Comparison of ENCODE assay signal across 19 cellular contexts in the genomic region with DNA sequence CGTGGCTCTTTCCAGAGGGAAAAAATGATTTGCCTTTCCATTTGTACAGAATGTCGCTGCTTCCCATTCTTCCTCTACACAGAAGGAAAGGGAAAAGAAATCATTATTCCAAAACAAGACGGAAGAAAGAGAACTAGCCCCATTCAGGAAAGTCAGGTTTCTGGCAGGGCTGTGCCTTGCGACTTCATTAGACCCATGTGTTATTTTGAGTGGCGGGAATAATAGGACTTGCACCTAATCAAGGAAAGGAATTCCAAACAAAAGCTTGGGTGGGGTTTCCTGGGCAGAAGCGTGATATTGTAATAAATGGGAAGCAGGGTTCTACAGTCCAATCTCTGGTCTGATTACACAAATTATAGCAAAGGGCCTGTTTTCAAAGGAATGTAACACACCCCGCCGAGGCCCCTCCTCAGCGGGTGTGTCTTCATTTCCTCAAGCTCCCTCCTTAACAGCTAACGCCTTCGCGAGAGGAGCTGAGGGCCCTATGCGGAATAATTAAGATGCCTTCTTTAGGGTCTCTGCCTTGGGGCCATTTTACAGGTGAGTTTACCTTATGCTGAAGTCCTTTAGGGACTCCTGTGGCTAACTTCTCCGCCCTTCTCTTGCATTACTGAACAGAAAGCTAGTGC.
DNase-seq lines count a peak whose midpoint lies in the region; ATAC-seq and TF ChIP-seq lines count a peak whose summit lies in the region.
"Had no signal": no experiment of that assay in that cellular context is flagged by ENCODE, and none has a peak within 500 bp of the region (broad histone marks: within the 10 kb centered on the region; RNA-seq: fewer than 3 reads in every experiment).

No MANE protein-coding gene starts in this region.

- H3K27ac ChIP-seq in Peyer's patch (peak overlapping the region in 3 of 4 donors; percentile 40 to 68 (median 64)), heart right ventricle (peak overlapping the region in 8 of 10 donors; percentile 11 to 70 (median 56)), transverse colon (peak overlapping the region; percentile 67 to 86 (median 79))
- H3K27ac ChIP-seq in CD4-positive, alpha-beta memory T cell (ENCODE audit: low read depth, low read length), result no peak overlapping the region
- H3K27ac ChIP-seq: neutrophil, skin epidermis, testis had no signal

- no peaks in the 10 kb centered on the region for H3K9me3 ChIP-seq in Peyer's patch
- no peaks in the 10 kb centered on the region for H3K9me3 ChIP-seq in heart right ventricle
- no peaks in the 10 kb centered on the region for H3K9me3 ChIP-seq in mucosa of stomach (ENCODE audit: control insufficient read depth, low read length)
- H3K9me3 ChIP-seq in transverse colon, result no peaks in the 10 kb centered on the region
- H3K9me3 ChIP-seq in BE2C, result no peaks in the 10 kb centered on the region
- H3K9me3 ChIP-seq in CD4-positive, alpha-beta memory T cell (ENCODE audit: control insufficient read depth in 1 of 2, low read length in 2 of 2), result no peaks in the 10 kb centered on the region
- H3K9me3 ChIP-seq: neutrophil, testis had no signal

- peak in 2 of 3 donors; percentile 64 to 69 for DNase-seq in Peyer's patch
- peak in 1 of 2 donors; percentile 23 for DNase-seq in heart right ventricle
- peak; percentile 80 for DNase-seq in transverse colon
- no peak for DNase-seq in BE2C
- no peak for DNase-seq in CD4-positive, alpha-beta memory T cell
- no peak for DNase-seq in NCI-H1694 treated with DMSO at 0.1 percent for 48 hours (lab: John Stamatoyannopoulos, UW)
- DNase-seq: activated CD4-positive, alpha-beta T cell treated with anti-CD3 and anti-CD28 coated beads, Interleukin-2, amount 10 ng/mL, durations not matched to agents 24 days and 14 days; activated naive CD4-positive, alpha-beta T cell; DMS153; immature natural killer cell; IMR-90; NCI-H2029; NCI-H524 treated with DMSO at 0.1 percent for 48 hours; stimulated activated CD4-positive, alpha-beta T cell treated with anti-CD3 and anti-CD28 coated beads, Interleukin-4, amount 100 ng/mL, for 24 hours; testis had no signal

- H3K9me3 Mint-ChIP-seq in CD4-positive, alpha-beta memory T cell, result no peaks in the 10 kb centered on the region
- H3K9me3 Mint-ChIP-seq: activated CD4-positive, alpha-beta T cell treated with anti-CD3 and anti-CD28 coated beads, Interleukin-2, amount 10 ng/mL, durations not matched to agents 24 days and 14 days; immature natural killer cell; memory B cell had no signal

- no peaks in the 10 kb centered on the region for H3K36me3 Mint-ChIP-seq in CD4-positive, alpha-beta memory T cell
- H3K36me3 Mint-ChIP-seq: immature natural killer cell, memory B cell had no signal

- H3K4me3 ChIP-seq in Peyer's patch (peak overlapping the region in 3 of 4 donors; percentile 8 to 50 (median 31)), heart right ventricle (peak overlapping the region in 9 of 10 donors; percentile 12 to 49 (median 43)), mucosa of stomach (ENCODE audit: low read length) (peak overlapping the region; percentile 34), transverse colon (peak overlapping the region in 3 of 4 donors; percentile 28 to 42 (median 30)), BE2C (ENCODE audit: low read depth, low read length) (no peak overlapping the region)
- no peak overlapping the region for H3K4me3 ChIP-seq in CD4-positive, alpha-beta memory T cell (ENCODE audit: low read length in 2 of 2)
- H3K4me3 ChIP-seq: skin epidermis, testis had no signal

- TF ChIP-seq POLR2A in Peyer's patch (IDR thresholded peaks at IDR 0.05) (peak in 1 of 2 donors; percentile 27), transverse colon (IDR thresholded peaks at IDR 0.05) (peak; percentile 78)

- H3K36me3 ChIP-seq in Peyer's patch (no peaks in the 10 kb centered on the region), heart right ventricle (no peaks in the 10 kb centered on the region), mucosa of stomach (ENCODE audit: control insufficient read depth, insufficient read depth, low read length) (no peaks in the 10 kb centered on the region), transverse colon (no peaks in the 10 kb centered on the region), BE2C (no peaks in the 10 kb centered on the region)
- no peaks in the 10 kb centered on the region for H3K36me3 ChIP-seq in CD4-positive, alpha-beta memory T cell (ENCODE audit: insufficient read depth, low read length)
- H3K36me3 ChIP-seq: neutrophil had no signal

- CTCF ChIA-PET in CD4-positive, alpha-beta memory T cell (lab: Charles Lee; ENCODE audit: partially characterized antibody), result no interaction called here

- intact Hi-C loops in heart right ventricle (cut with DNase I) (loop anchor here in 3 of 10 donors (5.0 to 10.0 kb wide), 3 partner anchors 41 to 176 kb away; a partner anchor contains a TSS), transverse colon (cut with DNase I; ENCODE audit: low total_unique reads) (no loop called here)
- intact Hi-C loops in CD4-positive, alpha-beta memory T cell (cut with micrococcal nuclease), result no loop called here

- no peaks in the 10 kb centered on the region for H3K4me1 Mint-ChIP-seq in CD4-positive, alpha-beta memory T cell
- H3K4me1 Mint-ChIP-seq: activated CD4-positive, alpha-beta T cell treated with anti-CD3 and anti-CD28 coated beads, Interleukin-2, amount 10 ng/mL, durations not matched to agents 24 days and 14 days; immature natural killer cell; memory B cell had no signal

- in situ Hi-C loops in transverse colon (cut with MboI; ENCODE audit: low pct_ligation_motif_present in 1 of 4, low pct_unique_long_range_greater_than_20kb in 1 of 4, low sequenced_read_pairs in 3 of 4), result no loop called here

- peaks cover 0 to 18% (median 0%) of the 10 kb centered on the region in 4 donors for H3K4me1 ChIP-seq in Peyer's patch
- H3K4me1 ChIP-seq in heart right ventricle, result peaks cover 12 to 56% (median 20%) of the 10 kb centered on the region in 9 donors
- H3K4me1 ChIP-seq in mucosa of stomach (ENCODE audit: control insufficient read depth, insufficient read depth, low read length), result peaks cover 35% of the 10 kb centered on the region
- peaks cover 3 to 48% (median 38%) of the 10 kb centered on the region in 4 donors for H3K4me1 ChIP-seq in transverse colon
- no peaks in the 10 kb centered on the region for H3K4me1 ChIP-seq in BE2C
- H3K4me1 ChIP-seq in CD4-positive, alpha-beta memory T cell (ENCODE audit: insufficient read depth, low read length), result no peaks in the 10 kb centered on the region

- peak overlapping the region; percentile 59 for H3K9ac ChIP-seq in mucosa of stomach (ENCODE audit: low read length)

- peak; percentile 34 to 77 (median 66) for ATAC-seq in heart right ventricle

- peaks cover 12 to 17% of the 10 kb centered on the region in 2 donors for H3K27me3 Mint-ChIP-seq in CD4-positive, alpha-beta memory T cell

- no peak for TF ChIP-seq EP300 in transverse colon (IDR thresholded peaks at IDR 0.05; ENCODE audit: low read depth)

- H3K27me3 ChIP-seq in Peyer's patch (no peaks in the 10 kb centered on the region), heart right ventricle (no peaks in the 10 kb centered on the region), mucosa of stomach (ENCODE audit: control insufficient read depth, insufficient read depth, low read length) (no peaks in the 10 kb centered on the region), transverse colon (no peaks in the 10 kb centered on the region), BE2C (no peaks in the 10 kb centered on the region)
- no peaks in the 10 kb centered on the region for H3K27me3 ChIP-seq in CD4-positive, alpha-beta memory T cell (ENCODE audit: insufficient read depth, low read length)
- H3K27me3 ChIP-seq: neutrophil, testis had no signal

- 63 to 77% methylated on average over 14 of the region's 14 CpGs for WGBS in heart right ventricle, 2 donors
- WGBS in transverse colon (ENCODE audit: low coverage in 1 of 2), 2 donors, result 38 to 65% methylated on average over 2 to 14 of the region's 14 CpGs

- POLR2A ChIA-PET in CD4-positive, alpha-beta memory T cell (lab: Charles Lee; ENCODE audit: partially characterized antibody), result no interaction called here

- H3K4me3 Mint-ChIP-seq in CD4-positive, alpha-beta memory T cell, result no peak overlapping the region
- H3K4me3 Mint-ChIP-seq: activated CD4-positive, alpha-beta T cell treated with anti-CD3 and anti-CD28 coated beads, Interleukin-2, amount 10 ng/mL, durations not matched to agents 24 days and 14 days; immature natural killer cell; memory B cell had no signal

- no peak overlapping the region for H3K27ac Mint-ChIP-seq in CD4-positive, alpha-beta memory T cell
- H3K27ac Mint-ChIP-seq: activated CD4-positive, alpha-beta T cell treated with anti-CD3 and anti-CD28 coated beads, Interleukin-2, amount 10 ng/mL, durations not matched to agents 24 days and 14 days; immature natural killer cell; memory B cell had no signal

- TF ChIP-seq CTCF in Peyer's patch (IDR thresholded peaks at IDR 0.05) (no peak), heart right ventricle (IDR thresholded peaks at IDR 0.05) (no peak), transverse colon (IDR thresholded peaks at IDR 0.05) (no peak), BE2C (IDR thresholded peaks at IDR 0.05; ENCODE audit: low read depth, low read length) (no peak)

Comparison
In these comparisons a context has a peak if more than half of its experiments do, and no peak if none do; other contexts are left out.
1. DNase-seq: peak in Peyer's patch (2 of 3) and transverse colon (single experiment); none in BE2C (single experiment), CD4-positive, alpha-beta memory T cell (0 of 5) and NCI-H1694 treated with DMSO at 0.1 percent for 48 hours (single experiment).
2. H3K4me3 ChIP-seq: peak in Peyer's patch (3 of 4), heart right ventricle (9 of 10), mucosa of stomach (single experiment) and transverse colon (3 of 4); none in BE2C (single experiment) and CD4-positive, alpha-beta memory T cell (0 of 2).